ENCODE assay signal across 8 cellular contexts in the genomic region with DNA sequence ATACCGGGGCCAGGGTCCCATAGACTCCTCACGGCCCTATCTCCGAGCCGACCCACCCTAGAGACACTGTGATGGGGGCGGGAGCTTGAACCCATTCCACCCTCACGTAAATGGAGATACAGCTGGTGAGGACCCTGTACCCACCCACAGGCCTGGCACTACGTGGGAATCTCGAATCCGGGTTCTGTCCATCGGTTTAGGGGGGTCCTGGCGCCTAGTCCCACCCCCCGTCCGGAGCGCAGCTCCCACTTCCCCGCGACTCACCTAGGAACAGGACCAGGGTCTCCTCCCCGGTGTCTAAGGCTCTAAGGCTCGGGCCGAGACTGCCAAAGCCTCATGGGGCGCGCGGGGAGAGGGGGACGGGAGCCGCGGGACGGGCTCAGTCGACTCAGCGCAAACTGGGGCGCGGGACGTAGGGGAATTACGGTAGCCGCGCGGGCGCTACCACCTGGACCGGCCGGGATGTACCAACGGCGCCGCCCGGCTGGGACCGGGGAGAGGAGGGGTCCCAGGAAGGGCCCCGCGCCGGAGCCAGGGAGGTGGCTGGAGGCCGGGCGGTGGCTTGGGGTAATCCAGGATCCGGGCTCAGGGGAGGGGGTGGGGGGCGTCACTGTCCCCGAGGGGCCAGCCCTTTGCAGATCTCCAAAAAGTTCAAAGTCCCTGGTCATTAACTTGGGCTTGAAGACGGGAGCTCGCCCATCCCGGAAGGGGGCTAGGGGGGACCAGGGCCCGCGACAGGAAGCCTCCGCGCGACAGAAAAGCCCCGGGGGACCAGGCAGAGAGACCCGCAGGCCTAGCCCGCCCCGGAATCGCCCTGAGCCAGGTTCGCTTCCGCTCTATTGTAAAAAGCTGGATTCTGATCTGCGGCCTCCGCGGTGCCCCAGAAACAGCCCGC. TPM values are rescaled to one million over a fixed set of nuclear protein-coding genes. Genes with fewer than 3 reads are reported as not detected.
DNase-seq lines count a peak whose midpoint lies in the region; ATAC-seq and TF ChIP-seq lines count a peak whose summit lies in the region.

No MANE protein-coding gene starts in this region.

- intact Hi-C loops in PC-3 (cut with micrococcal nuclease) (loop anchor here (1.0 kb wide), 2 partner anchors 33 to 111 kb away; no protein-coding TSS in a partner anchor), head of caudate nucleus (cut with DNase I) (no loop called here)

- POLR2A ChIA-PET in PC-3 (lab: Charles Lee; ENCODE audit: unreplicated experiment) = interaction anchor here (0.7 kb wide), 1 partner anchor 65 kb away, joined by 3 read pairs; no protein-coding TSS in a partner anchor

- H3K27ac ChIP-seq in PC-3 (ENCODE audit: low read length) (peak overlapping the region; percentile 97), parathyroid adenoma (peak overlapping the region; percentile 41)

- H3F3A ChIP-seq in PC-3 (ENCODE audit: low read length, unreplicated experiment) = peaks cover 7% of the 10 kb centered on the region

- no peaks in the 10 kb centered on the region for H4K20me1 ChIP-seq in PC-3 (ENCODE audit: low read length)

- no peaks in the 10 kb centered on the region for H3K9me2 ChIP-seq in PC-3 (replicated peaks; ENCODE audit: low read length)

- CTCF ChIA-PET in PC-3 (lab: Charles Lee) = interaction anchor here (0.7 kb wide), 2 partner anchors 40 to 441 kb away, joined by 3 to 5 read pairs; no protein-coding TSS in a partner anchor

- H3K4me1 ChIP-seq in PC-3 (ENCODE audit: insufficient read depth, low read length) (peaks cover 51% of the 10 kb centered on the region), parathyroid adenoma (peaks cover 1% of the 10 kb centered on the region)

- H3K79me2 ChIP-seq in PC-3 (ENCODE audit: low read length) (peaks cover 33% of the 10 kb centered on the region), parathyroid adenoma (no peaks in the 10 kb centered on the region)

- H3K4me3 ChIP-seq in PC-3 (ENCODE audit: low read length) (peak overlapping the region; percentile 89), parathyroid adenoma (ENCODE audit: low read depth, low read length) (peak overlapping the region; percentile 90)

- peak; percentile 79 for DNase-seq in GM10266 (ENCODE audit: extremely low spot score)
- DNase-seq in PC-3 = peak; percentile 84
- DNase-seq in activated naive CD4-positive, alpha-beta T cell treated with Interleukin-2 at 50 U/mL for 16 hours = peak; percentile 64
- DNase-seq in head of caudate nucleus = peak in 39 of 42 donors; percentile 29 to 79 (median 53)
- DNase-seq in NCI-H187 (lab: John Stamatoyannopoulos, UW) = no peak

- H3K9me3 ChIP-seq in PC-3 (ENCODE audit: low read length) = no peaks in the 10 kb centered on the region
- no peaks in the 10 kb centered on the region for H3K9me3 ChIP-seq in parathyroid adenoma (ENCODE audit: control insufficient read depth, low read length)

- TSS peak; percentile 82 for BruUV-seq in PC-3 (replicated peaks; lab: Mats Ljungman, UMichigan)

- H3K9ac ChIP-seq in PC-3 (ENCODE audit: low read length) = peak overlapping the region; percentile 93
- H3K9ac ChIP-seq in parathyroid adenoma = peak overlapping the region; percentile 3

- H3K27me3 ChIP-seq in PC-3 (ENCODE audit: low read length) (no peaks in the 10 kb centered on the region), parathyroid adenoma (ENCODE audit: control insufficient read depth, insufficient read depth, low read length) (peaks cover 6% of the 10 kb centered on the region)

- H3K4me2 ChIP-seq in PC-3 (ENCODE audit: low read length) = peak overlapping the region; percentile 96
- peak overlapping the region; percentile 92 for H3K4me2 ChIP-seq in parathyroid adenoma (ENCODE audit: low read length)

- H3K36me3 ChIP-seq in PC-3 (ENCODE audit: low read depth, low read length) = no peaks in the 10 kb centered on the region
- H3K36me3 ChIP-seq in parathyroid adenoma (ENCODE audit: control insufficient read depth, insufficient read depth, low read length) = no peaks in the 10 kb centered on the region

- ATAC-seq in HG02798 (IDR thresholded peaks at IDR 0.05; ENCODE audit: poor library complexity, unreplicated experiment) = peak; percentile 54
- ATAC-seq in PC-3 = peak; percentile 44
- ATAC-seq in GM18520 (IDR thresholded peaks at IDR 0.05; ENCODE audit: unreplicated experiment) = no peak

- TF ChIP-seq CTCF in GM10266 (IDR thresholded peaks at IDR 0.05; ENCODE audit: control insufficient read depth, insufficient read depth, low read depth, missing control alignments) (no peak), PC-3 (conservative IDR thresholded peaks at IDR 0.05; ENCODE audit: low read depth, low read length) (peak; percentile 54; the same call in 1 of the 2 replicates), parathyroid adenoma (IDR thresholded peaks at IDR 0.05) (no peak)

- H2AFZ ChIP-seq in PC-3 (ENCODE audit: low read length) (peak overlapping the region; percentile 78), parathyroid adenoma (peak overlapping the region; percentile 61)

RNA-seq across cellular contexts. Expression of gene PLEKHG5, which starts 1.0 kb away (rescaled TPM):
- 42.8 and 66.1 TPM in 2 replicates for total RNA-seq in PC-3 (2014; rRNA removed)

RNA-seq across cellular contexts. Expression of gene TNFRSF25, which starts 24.5 kb away (rescaled TPM):
- total RNA-seq in PC-3 (2014; rRNA removed) = 42.5 and 60.1 TPM in 2 replicates

Comparison
In these comparisons a context has a peak if more than half of its experiments do, and no peak if none do; other contexts are left out.
1. DNase-seq: peak in GM10266 (single experiment), PC-3 (single experiment), activated naive CD4-positive, alpha-beta T cell treated with Interleukin-2 at 50 U/mL for 16 hours (single experiment) and head of caudate nucleus (39 of 42); none in NCI-H187 (0 of 2).